ENCODE assay signal across 32 cellular contexts in the genomic region with DNA sequence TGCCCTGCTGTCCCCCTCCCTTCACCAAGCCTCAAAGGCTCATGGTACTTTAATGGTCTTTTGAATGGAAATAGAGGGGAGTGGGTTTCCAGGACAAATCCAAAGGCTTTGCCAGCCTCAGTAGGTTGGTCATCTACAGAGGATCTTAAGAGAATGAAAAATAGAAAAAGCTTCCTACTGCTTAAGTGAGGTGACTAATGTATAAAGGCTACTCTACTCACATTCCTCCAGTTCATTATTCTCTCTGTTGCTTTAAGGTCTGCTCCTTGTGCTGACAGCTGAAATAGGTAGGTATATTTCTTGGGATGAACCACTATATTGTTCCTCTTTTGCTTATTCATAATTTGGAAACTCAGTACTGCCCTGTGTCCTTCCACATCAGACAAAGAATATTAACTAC. TPM values are rescaled to one million over a fixed set of nuclear protein-coding genes. Genes with fewer than 3 reads are reported as not detected.
DNase-seq lines count a peak whose midpoint lies in the region; ATAC-seq, FAIRE-seq and TF ChIP-seq lines count a peak whose summit lies in the region.
"Had no signal": no experiment of that assay in that cellular context is flagged by ENCODE, and none has a peak within 500 bp of the region (broad histone marks: within the 10 kb centered on the region; RNA-seq: fewer than 3 reads in every experiment).

No MANE protein-coding gene starts in this region.

- H3K27me3 ChIP-seq in adipocyte (replicated peaks; ENCODE audit: control insufficient read depth, insufficient read depth, low read length) = no peaks in the 10 kb centered on the region
- no peaks in the 10 kb centered on the region for H3K27me3 ChIP-seq in astrocyte (ENCODE audit: insufficient read depth, low read length)
- no peaks in the 10 kb centered on the region for H3K27me3 ChIP-seq in left lung
- no peaks in the 10 kb centered on the region for H3K27me3 ChIP-seq in smooth muscle cell (ENCODE audit: low read depth)
- H3K27me3 ChIP-seq: BE2C, BLaER1 had no signal

- ATAC-seq in left lung = peak; percentile 72
- no peak for ATAC-seq in HG03520 (IDR thresholded peaks at IDR 0.05; ENCODE audit: unreplicated experiment)
- ATAC-seq in activated CD8-positive, alpha-beta T cell treated with anti-CD3 and anti-CD28 coated beads, Interleukin-2, amount 10 ng/mL, durations not matched to agents 7 days and 5 days = no peak
- ATAC-seq: GM12878 had no signal

- H3K79me2 ChIP-seq in astrocyte (ENCODE audit: insufficient read depth, low read length) (no peaks in the 10 kb centered on the region), smooth muscle cell (ENCODE audit: low read depth) (no peaks in the 10 kb centered on the region)

- H2AFZ ChIP-seq in astrocyte (ENCODE audit: low read depth, low read length) (no peak overlapping the region), smooth muscle cell (ENCODE audit: low read depth) (no peak overlapping the region)

- peaks cover 5% of the 10 kb centered on the region for H3K9me3 ChIP-seq in adipocyte (ENCODE audit: control insufficient read depth, low read length)
- H3K9me3 ChIP-seq in astrocyte (ENCODE audit: insufficient read depth, low read depth, low read length) = no peaks in the 10 kb centered on the region
- peaks cover 0 to 6% of the 10 kb centered on the region in 2 donors for H3K9me3 ChIP-seq in left lung
- H3K9me3 ChIP-seq in smooth muscle cell (replicated peaks; ENCODE audit: low read depth) = no peaks in the 10 kb centered on the region
- H3K9me3 ChIP-seq: BE2C had no signal

- no peaks in the 10 kb centered on the region for H3K36me3 Mint-ChIP-seq in astrocyte (ENCODE audit: low read depth, unreplicated experiment)
- H3K36me3 Mint-ChIP-seq in activated CD8-positive, alpha-beta T cell treated with anti-CD3 and anti-CD28 coated beads, Interleukin-2, amount 10 ng/mL, durations not matched to agents 7 days and 5 days (ENCODE audit: low read depth) = no peaks in the 10 kb centered on the region
- H3K36me3 Mint-ChIP-seq: CD14-positive monocyte; CD4-positive, alpha-beta memory T cell; CD4-positive, CD25-positive, alpha-beta regulatory T cell; CD8-positive, alpha-beta memory T cell had no signal

- no peak overlapping the region for H3K27ac ChIP-seq in astrocyte (ENCODE audit: low read depth, low read length)
- H3K27ac ChIP-seq in left lung = no peak overlapping the region
- peak overlapping the region; percentile 38 for H3K27ac ChIP-seq in smooth muscle cell (ENCODE audit: low read depth)
- H3K27ac ChIP-seq: BLaER1 had no signal

- no peaks in the 10 kb centered on the region for H3K27me3 Mint-ChIP-seq in astrocyte (ENCODE audit: low read depth, unreplicated experiment)
- no peaks in the 10 kb centered on the region for H3K27me3 Mint-ChIP-seq in activated CD8-positive, alpha-beta T cell treated with anti-CD3 and anti-CD28 coated beads, Interleukin-2, amount 10 ng/mL, durations not matched to agents 7 days and 5 days (ENCODE audit: low read depth)
- H3K27me3 Mint-ChIP-seq: CD4-positive, alpha-beta memory T cell; CD8-positive, alpha-beta memory T cell had no signal

- peak overlapping the region; percentile 13 for H3K27ac Mint-ChIP-seq in astrocyte (ENCODE audit: unreplicated experiment)
- H3K27ac Mint-ChIP-seq in activated CD8-positive, alpha-beta T cell treated with anti-CD3 and anti-CD28 coated beads, Interleukin-2, amount 10 ng/mL, durations not matched to agents 7 days and 5 days = no peak overlapping the region
- H3K27ac Mint-ChIP-seq: CD14-positive monocyte; CD4-positive, alpha-beta memory T cell had no signal

- H3K4me1 Mint-ChIP-seq in astrocyte (ENCODE audit: low read depth, unreplicated experiment) = peaks cover 17% of the 10 kb centered on the region
- H3K4me1 Mint-ChIP-seq in activated CD8-positive, alpha-beta T cell treated with anti-CD3 and anti-CD28 coated beads, Interleukin-2, amount 10 ng/mL, durations not matched to agents 7 days and 5 days (ENCODE audit: low read depth) = peaks cover 10% of the 10 kb centered on the region
- H3K4me1 Mint-ChIP-seq: CD14-positive monocyte had no signal

- H3K4me3 Mint-ChIP-seq in astrocyte (ENCODE audit: unreplicated experiment) = no peak overlapping the region
- no peak overlapping the region for H3K4me3 Mint-ChIP-seq in activated CD8-positive, alpha-beta T cell treated with anti-CD3 and anti-CD28 coated beads, Interleukin-2, amount 10 ng/mL, durations not matched to agents 7 days and 5 days
- H3K4me3 Mint-ChIP-seq: CD4-positive, alpha-beta memory T cell; CD4-positive, CD25-positive, alpha-beta regulatory T cell; CD8-positive, alpha-beta memory T cell had no signal

- H3K9ac ChIP-seq in adipocyte (ENCODE audit: low read length) (peak overlapping the region; percentile 54), astrocyte (ENCODE audit: low read length) (no peak overlapping the region), smooth muscle cell (ENCODE audit: low read depth) (no peak overlapping the region)
- H3K9ac ChIP-seq: BLaER1 had no signal

- DNase-seq in adipocyte (ENCODE audit: low read depth) (no peak), astrocyte (ENCODE audit: low read depth) (no peak), left lung (no peak), smooth muscle cell (lab: John Stamatoyannopoulos, UW; ENCODE audit: unreplicated experiment) (no peak), T-helper 1 cell (no peak)
- no peak for DNase-seq in activated CD8-positive, alpha-beta T cell treated with anti-CD3 and anti-CD28 coated beads, Interleukin-2, amount 10 ng/mL, durations not matched to agents 7 days and 5 days
- DNase-seq: 8988T; ACHN; BE2C; C1 segment of cervical spinal cord; CD4-positive, alpha-beta memory T cell; CD4-positive, CD25-positive, alpha-beta regulatory T cell; CD8-positive, alpha-beta memory T cell; COR-L47; DMS 273 treated with DMSO at 0.1 percent for 48 hours; DMS153; DMS53; DMS79; DND-41; EL; GDM1 had no signal

- intact Hi-C loops in left lung (cut with DNase I) = no loop called here

- POLR2A ChIA-PET in activated CD8-positive, alpha-beta T cell treated with anti-CD3 and anti-CD28 coated beads, Interleukin-2, amount 10 ng/mL, durations not matched to agents 7 days and 5 days (lab: Charles Lee) = interaction anchor here (0.6 kb wide), 1 partner anchor 67 kb away, joined by 3 read pairs; no protein-coding TSS in a partner anchor

- no peak for TF ChIP-seq CTCF in astrocyte (IDR thresholded peaks at IDR 0.05; ENCODE audit: insufficient read depth, low read depth, low read length)
- TF ChIP-seq CTCF in left lung (IDR thresholded peaks at IDR 0.05) = no peak
- TF ChIP-seq CTCF in smooth muscle cell (IDR thresholded peaks at IDR 0.05; ENCODE audit: borderline replicate concordance, insufficient read depth, poor library complexity, severe bottlenecking) = no peak

- no peak overlapping the region for H3K4me2 ChIP-seq in astrocyte (ENCODE audit: low read length)
- no peak overlapping the region for H3K4me2 ChIP-seq in smooth muscle cell
- H3K4me2 ChIP-seq: BLaER1 had no signal

- no peaks in the 10 kb centered on the region for H3K9me3 Mint-ChIP-seq in astrocyte (ENCODE audit: unreplicated experiment)
- no peaks in the 10 kb centered on the region for H3K9me3 Mint-ChIP-seq in activated CD8-positive, alpha-beta T cell treated with anti-CD3 and anti-CD28 coated beads, Interleukin-2, amount 10 ng/mL, durations not matched to agents 7 days and 5 days (ENCODE audit: insufficient read depth)
- H3K9me3 Mint-ChIP-seq: CD4-positive, alpha-beta memory T cell; CD8-positive, alpha-beta memory T cell had no signal

- H3K36me3 ChIP-seq in adipocyte (ENCODE audit: control insufficient read depth, insufficient read depth, low read length, severe bottlenecking) = peaks cover 3% of the 10 kb centered on the region
- no peaks in the 10 kb centered on the region for H3K36me3 ChIP-seq in astrocyte (ENCODE audit: insufficient read depth, low read length)
- no peaks in the 10 kb centered on the region for H3K36me3 ChIP-seq in left lung
- no peaks in the 10 kb centered on the region for H3K36me3 ChIP-seq in smooth muscle cell (ENCODE audit: low read depth)
- H3K36me3 ChIP-seq: BE2C, BLaER1 had no signal

- no peak overlapping the region for H3K4me3 ChIP-seq in adipocyte (ENCODE audit: low read length)
- no peak overlapping the region for H3K4me3 ChIP-seq in astrocyte (ENCODE audit: insufficient read depth, low read depth, low read length)
- H3K4me3 ChIP-seq in left lung = no peak overlapping the region
- H3K4me3 ChIP-seq in smooth muscle cell = no peak overlapping the region
- H3K4me3 ChIP-seq: BLaER1, GM12878 had no signal

- FAIRE-seq in astrocyte (lab: Jason Lieb, UNC) = no peak
- FAIRE-seq: A204.1, GM12878, GM12892, GM18507 had no signal

- no peaks in the 10 kb centered on the region for H4K20me1 ChIP-seq in astrocyte (ENCODE audit: insufficient read depth, low read length)
- no peaks in the 10 kb centered on the region for H4K20me1 ChIP-seq in smooth muscle cell (ENCODE audit: low read depth)
- H4K20me1 ChIP-seq: BLaER1 had no signal

- H3K4me1 ChIP-seq in adipocyte (ENCODE audit: control insufficient read depth, insufficient read depth, low read length) (peaks cover 27% of the 10 kb centered on the region), astrocyte (ENCODE audit: insufficient read depth, low read length) (no peaks in the 10 kb centered on the region), left lung (no peaks in the 10 kb centered on the region), smooth muscle cell (ENCODE audit: low read depth) (no peaks in the 10 kb centered on the region)
- H3K4me1 ChIP-seq: BLaER1 had no signal

- H3F3A ChIP-seq in smooth muscle cell (ENCODE audit: low read depth) = no peaks in the 10 kb centered on the region

- CTCF ChIA-PET in activated CD8-positive, alpha-beta T cell treated with anti-CD3 and anti-CD28 coated beads, Interleukin-2, amount 10 ng/mL, durations not matched to agents 7 days and 5 days (lab: Charles Lee) = no interaction called here

RNA-seq across cellular contexts. Expression of gene CHIA, which starts 10.4 kb away (rescaled TPM):
- not detected in 2 replicates for total RNA-seq in astrocyte
- total RNA-seq in left lung = 1 to 10 TPM; 1.5 to 2.6 TPM
- not detected in 2 replicates for total RNA-seq in smooth muscle cell
- polyA plus RNA-seq in smooth muscle cell = not detected in 2 replicates
- not detected for total RNA-seq in activated CD8-positive, alpha-beta T cell treated with anti-CD3 and anti-CD28 coated beads, Interleukin-2, amount 10 ng/mL, durations not matched to agents 7 days and 5 days
- total RNA-seq: A673; CD4-positive, alpha-beta memory T cell; CD4-positive, CD25-positive, alpha-beta regulatory T cell; CD8-positive, alpha-beta memory T cell; Daoy; G401; GM12878 had no signal
- polyA plus RNA-seq: AG04450; CD14-positive monocyte; CD4-positive, alpha-beta memory T cell; CD4-positive, CD25-positive, alpha-beta regulatory T cell; CD8-positive, alpha-beta memory T cell had no signal

RNA-seq across cellular contexts. Expression of gene CHI3L2, which starts 52.8 kb away (rescaled TPM):
- total RNA-seq in astrocyte (0.65 TPM in 1 of 2 replicates, not detected in the other), left lung (100 to 1,000 TPM in 1 of 2 donors, 1 to 10 TPM in 1; 8.0 to 222 TPM), smooth muscle cell (0.54 and 0.90 TPM in 2 replicates)
- 2.0 and 2.4 TPM in 2 replicates for polyA plus RNA-seq in smooth muscle cell
- 10 to 100 TPM; 23.8 to 27.0 TPM for total RNA-seq in activated CD8-positive, alpha-beta T cell treated with anti-CD3 and anti-CD28 coated beads, Interleukin-2, amount 10 ng/mL, durations not matched to agents 7 days and 5 days
- total RNA-seq: A673, G401 had no signal
